ENCODE assay signal across 1 cellular context in genomic region chr20:10553326-10553984, GRCh38.
TF ChIP-seq lines count a peak whose summit lies in the region.

No MANE protein-coding gene starts in this region.

TF ChIP-seq in HepG2, 621 proteins besides CTCF, POLR2A, EP300 and RAD21 (continued from another document):
- TF ChIP-seq IKZF5 (CRISPR knock-in tag; IDR thresholded peaks at IDR 0.05) (0 out of 2 replicates have a peak, but pooled peaks have one; percentile 55), NR2F2 (IDR thresholded peaks at IDR 0.05; ENCODE audit: borderline replicate concordance, low read depth) (no peak), KLF16 (CRISPR knock-in tag; IDR thresholded peaks at IDR 0.05) (peak in 1 of 2 experiments; percentile 80; a peak in 1 of 4 replicates), ERF (CRISPR knock-in tag; IDR thresholded peaks at IDR 0.05) (peak; percentile 4; the same call in 1 of the 2 replicates), GABPA (IDR thresholded peaks at IDR 0.05; ENCODE audit: low read depth, low read length) (no peak), GABPA (CRISPR knock-in tag; IDR thresholded peaks at IDR 0.05; ENCODE audit: low read depth) (no peak), DNMT3B (CRISPR knock-in tag; conservative IDR thresholded peaks at IDR 0.05) (peak; percentile 91), ZNF543 (CRISPR knock-in tag; IDR thresholded peaks at IDR 0.05) (no peak), MIER3 (CRISPR knock-in tag; IDR thresholded peaks at IDR 0.05; ENCODE audit: borderline replicate concordance) (no peak), FOXA1 (IDR thresholded peaks at IDR 0.05) (no peak), FOXA1 (CRISPR knock-in tag; IDR thresholded peaks at IDR 0.05) (0 out of 2 replicates have a peak, but pooled peaks have one; percentile 22), REPIN1 (CRISPR knock-in tag; IDR thresholded peaks at IDR 0.05; ENCODE audit: borderline replicate concordance, low read depth) (peak; percentile 27; the same call in 1 of the 2 replicates), TBL1XR1 (IDR thresholded peaks at IDR 0.05; ENCODE audit: borderline replicate concordance, low read length, partially characterized antibody) (no peak), ELF4 (CRISPR knock-in tag; IDR thresholded peaks at IDR 0.05; ENCODE audit: borderline replicate concordance) (peak; percentile 83; the same call in 1 of the 2 replicates), FOXO1 (CRISPR knock-in tag; IDR thresholded peaks at IDR 0.05) (no peak), ZXDC (CRISPR knock-in tag; IDR thresholded peaks at IDR 0.05) (no peak), HNF4G (IDR thresholded peaks at IDR 0.05; ENCODE audit: borderline replicate concordance, low read depth, low read length) (no peak), HNF4G (CRISPR knock-in tag; IDR thresholded peaks at IDR 0.05; ENCODE audit: borderline replicate concordance, low read depth) (no peak), ZNF597 (CRISPR knock-in tag; IDR thresholded peaks at IDR 0.05) (no peak), FOSL2 (CRISPR knock-in tag; IDR thresholded peaks at IDR 0.05) (peak; percentile 64), RXRA (CRISPR knock-in tag; IDR thresholded peaks at IDR 0.05) (no peak), ZNF784 (CRISPR knock-in tag; IDR thresholded peaks at IDR 0.05; ENCODE audit: borderline replicate concordance) (no peak), SRSF4 (IDR thresholded peaks at IDR 0.05; ENCODE audit: low read depth, low read length, poor library complexity, severe bottlenecking) (no peak), ZNF354B (CRISPR knock-in tag; IDR thresholded peaks at IDR 0.05) (peak; percentile 10; the same call in 1 of the 2 replicates), IRF2 (CRISPR knock-in tag; IDR thresholded peaks at IDR 0.05) (0 out of 2 replicates have a peak, but pooled peaks have one; percentile 58), ARID3A (IDR thresholded peaks at IDR 0.05; ENCODE audit: low read depth, low read length) (peak; percentile 84), FOXA3 (CRISPR knock-in tag; IDR thresholded peaks at IDR 0.05) (peak; percentile 52; the same call in 1 of the 2 replicates), ZNF761 (CRISPR knock-in tag; conservative IDR thresholded peaks at IDR 0.05) (no peak)
